ENCODE assay signal across 9 cellular contexts in the genomic region with DNA sequence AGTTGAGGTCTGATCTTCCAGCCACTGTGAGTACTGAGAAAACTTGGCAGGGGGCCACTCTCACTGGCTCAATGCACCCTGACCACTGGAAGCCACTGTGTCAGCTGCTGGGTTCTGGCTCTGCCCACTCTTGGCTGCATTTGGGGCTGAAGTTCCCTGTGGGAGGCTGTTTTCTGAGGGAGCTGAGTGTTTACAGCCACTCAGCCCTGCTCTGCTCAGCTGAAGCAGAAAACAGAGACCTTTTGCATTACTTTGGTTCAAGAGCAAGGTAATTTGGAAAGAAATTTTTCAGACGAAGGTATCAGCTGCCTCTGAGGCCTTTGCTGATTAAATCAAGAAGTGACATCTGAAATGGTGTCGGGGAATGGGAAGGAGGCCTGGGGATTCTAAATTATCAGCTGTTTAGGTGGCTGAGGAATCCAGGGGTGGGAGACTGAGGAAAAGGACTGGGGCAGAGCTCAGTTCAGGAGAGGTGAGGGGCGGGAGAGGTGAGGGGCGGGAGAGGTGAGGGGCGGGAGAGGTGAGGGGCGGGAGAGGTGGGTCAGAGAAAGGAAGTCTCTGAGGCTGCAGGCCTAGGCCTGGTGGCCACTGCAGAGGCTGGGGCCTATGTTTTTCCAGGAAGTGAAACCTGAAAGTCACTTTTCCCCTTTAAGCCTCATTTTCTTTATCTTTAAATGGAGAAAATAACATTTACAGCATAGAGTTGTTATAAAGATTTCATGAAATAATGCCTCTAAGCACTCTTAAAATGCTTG. TPM values are rescaled to one million over a fixed set of nuclear protein-coding genes. Genes with fewer than 3 reads are reported as not detected.
DNase-seq lines count a peak whose midpoint lies in the region; ATAC-seq and TF ChIP-seq lines count a peak whose summit lies in the region.
"Had no signal": no experiment of that assay in that cellular context is flagged by ENCODE, and none has a peak within 500 bp of the region (broad histone marks: within the 10 kb centered on the region; RNA-seq: fewer than 3 reads in every experiment).

A gene with protein sequence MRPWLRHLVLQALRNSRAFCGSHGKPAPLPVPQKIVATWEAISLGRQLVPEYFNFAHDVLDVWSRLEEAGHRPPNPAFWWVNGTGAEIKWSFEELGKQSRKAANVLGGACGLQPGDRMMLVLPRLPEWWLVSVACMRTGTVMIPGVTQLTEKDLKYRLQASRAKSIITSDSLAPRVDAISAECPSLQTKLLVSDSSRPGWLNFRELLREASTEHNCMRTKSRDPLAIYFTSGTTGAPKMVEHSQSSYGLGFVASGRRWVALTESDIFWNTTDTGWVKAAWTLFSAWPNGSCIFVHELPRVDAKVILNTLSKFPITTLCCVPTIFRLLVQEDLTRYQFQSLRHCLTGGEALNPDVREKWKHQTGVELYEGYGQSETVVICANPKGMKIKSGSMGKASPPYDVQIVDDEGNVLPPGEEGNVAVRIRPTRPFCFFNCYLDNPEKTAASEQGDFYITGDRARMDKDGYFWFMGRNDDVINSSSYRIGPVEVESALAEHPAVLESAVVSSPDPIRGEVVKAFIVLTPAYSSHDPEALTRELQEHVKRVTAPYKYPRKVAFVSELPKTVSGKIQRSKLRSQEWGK (plus strand): TSS at position 137 of the 755 bp plus-strand sequence. CDS start 1,951 bp downstream, outside the sequence.

- H3K27me3 Mint-ChIP-seq in activated B cell treated with CpG ODN at 0.5 μM for 24 hours (peaks cover 1% of the 10 kb centered on the region), immature natural killer cell (ENCODE audit: low read depth in 3 of 3) (peaks cover 0 to 3% (median 0%) of the 10 kb centered on the region in 3 donors)
- peaks cover 3% of the 10 kb centered on the region for H3K27me3 Mint-ChIP-seq in activated CD8-positive, alpha-beta T cell treated with anti-CD3 and anti-CD28 coated beads, Interleukin-2, amount 10 ng/mL, durations not matched to agents 7 days and 5 days (ENCODE audit: low read depth)

- TF ChIP-seq CTCF in activated B cell treated with CpG ODN at 0.5 μM for 24 hours (IDR thresholded peaks at IDR 0.05) = no peak

- intact Hi-C loops in activated B cell treated with CpG ODN at 0.5 μM for 24 hours (cut with micrococcal nuclease) = no loop called here

- no peaks in the 10 kb centered on the region for H3K36me3 ChIP-seq in mesodermal cell (ENCODE audit: control insufficient read depth, insufficient read depth, low read length)

- peaks cover 10% of the 10 kb centered on the region for H3K4me1 Mint-ChIP-seq in activated B cell treated with CpG ODN at 0.5 μM for 24 hours
- no peaks in the 10 kb centered on the region for H3K4me1 Mint-ChIP-seq in immature natural killer cell
- no peaks in the 10 kb centered on the region for H3K4me1 Mint-ChIP-seq in activated CD8-positive, alpha-beta T cell treated with anti-CD3 and anti-CD28 coated beads, Interleukin-2, amount 10 ng/mL, durations not matched to agents 7 days and 5 days (ENCODE audit: low read depth)

- no peaks in the 10 kb centered on the region for H3K9me3 ChIP-seq in mesodermal cell (ENCODE audit: control insufficient read depth, low read length)

- CTCF ChIA-PET in activated B cell treated with CpG ODN at 0.5 μM for 24 hours (lab: Charles Lee) = no interaction called here
- CTCF ChIA-PET in activated CD8-positive, alpha-beta T cell treated with anti-CD3 and anti-CD28 coated beads, Interleukin-2, amount 10 ng/mL, durations not matched to agents 7 days and 5 days (lab: Charles Lee) = no interaction called here

- H3K27ac ChIP-seq in mesodermal cell (ENCODE audit: low read depth, low read length, severe bottlenecking) = peak within 1 kb of the TSS; percentile 10
- H3K27ac ChIP-seq: C4-2B had no signal

- H3K36me3 Mint-ChIP-seq in activated B cell treated with CpG ODN at 0.5 μM for 24 hours (ENCODE audit: low read depth) (no peaks in the 10 kb centered on the region), immature natural killer cell (no peaks in the 10 kb centered on the region)
- H3K36me3 Mint-ChIP-seq in activated CD8-positive, alpha-beta T cell treated with anti-CD3 and anti-CD28 coated beads, Interleukin-2, amount 10 ng/mL, durations not matched to agents 7 days and 5 days (ENCODE audit: low read depth) = no peaks in the 10 kb centered on the region

- H3K9me3 Mint-ChIP-seq in activated B cell treated with CpG ODN at 0.5 μM for 24 hours (no peaks in the 10 kb centered on the region), immature natural killer cell (peaks cover 0 to 1% (median 0%) of the 10 kb centered on the region in 6 donors)
- no peaks in the 10 kb centered on the region for H3K9me3 Mint-ChIP-seq in activated CD8-positive, alpha-beta T cell treated with anti-CD3 and anti-CD28 coated beads, Interleukin-2, amount 10 ng/mL, durations not matched to agents 7 days and 5 days (ENCODE audit: insufficient read depth)

- WGBS in mesodermal cell (ENCODE audit: insufficient coverage in 2 of 2), 2 experiments = 79 to 83% methylated on average over 2 of the region's 6 CpGs

- H3K27ac Mint-ChIP-seq in activated B cell treated with CpG ODN at 0.5 μM for 24 hours (peak within 1 kb of the TSS; percentile 84), immature natural killer cell (no peak within 1 kb of the TSS)
- H3K27ac Mint-ChIP-seq in activated CD8-positive, alpha-beta T cell treated with anti-CD3 and anti-CD28 coated beads, Interleukin-2, amount 10 ng/mL, durations not matched to agents 7 days and 5 days = no peak within 1 kb of the TSS

- no peaks in the 10 kb centered on the region for H3K4me1 ChIP-seq in mesodermal cell (ENCODE audit: control insufficient read depth, insufficient read depth, low read length, poor library complexity, severe bottlenecking)

- POLR2A ChIA-PET in activated B cell treated with CpG ODN at 0.5 μM for 24 hours (lab: Charles Lee) = interaction anchor here (0.6 kb wide), 1 partner anchor 1199 kb away, joined by 3 read pairs; no protein-coding TSS in a partner anchor
- POLR2A ChIA-PET in activated CD8-positive, alpha-beta T cell treated with anti-CD3 and anti-CD28 coated beads, Interleukin-2, amount 10 ng/mL, durations not matched to agents 7 days and 5 days (lab: Charles Lee) = no interaction called here

- peak in 12 of 14 donors; percentile 3 to 66 (median 27) for DNase-seq in C1 segment of cervical spinal cord (lab: John Stamatoyannopoulos, UW)
- DNase-seq in activated B cell treated with CpG ODN at 0.5 μM for 24 hours = no peak
- DNase-seq in immature natural killer cell = no peak
- DNase-seq in SIG-M5 (lab: John Stamatoyannopoulos, UW) = no peak
- no peak for DNase-seq in activated CD8-positive, alpha-beta T cell treated with anti-CD3 and anti-CD28 coated beads, Interleukin-2, amount 10 ng/mL, durations not matched to agents 7 days and 5 days
- DNase-seq in NCI-H748 treated with DMSO at 0.1 percent for 48 hours (lab: John Stamatoyannopoulos, UW) = no peak

- ATAC-seq in HG02884 (IDR thresholded peaks at IDR 0.05; ENCODE audit: unreplicated experiment) (peak; percentile 32), activated B cell treated with CpG ODN at 0.5 μM for 24 hours (ENCODE audit: low read depth) (no peak)
- no peak for ATAC-seq in activated CD8-positive, alpha-beta T cell treated with anti-CD3 and anti-CD28 coated beads, Interleukin-2, amount 10 ng/mL, durations not matched to agents 7 days and 5 days

- H3K4me3 Mint-ChIP-seq in activated B cell treated with CpG ODN at 0.5 μM for 24 hours (no peak within 1 kb of the TSS), immature natural killer cell (no peak within 1 kb of the TSS)
- no peak within 1 kb of the TSS for H3K4me3 Mint-ChIP-seq in activated CD8-positive, alpha-beta T cell treated with anti-CD3 and anti-CD28 coated beads, Interleukin-2, amount 10 ng/mL, durations not matched to agents 7 days and 5 days

- no peak within 1 kb of the TSS for H3K4me3 ChIP-seq in mesodermal cell (ENCODE audit: extremely low read depth, insufficient read depth, low read length, poor library complexity, severe bottlenecking)

RNA-seq across cellular contexts. Expression of the gene that starts here (rescaled TPM):
- not detected in 2 replicates for total RNA-seq in activated B cell treated with CpG ODN at 0.5 μM for 24 hours
- not detected for polyA plus RNA-seq in mesodermal cell (2013, experiment 1 of 2)
- polyA plus RNA-seq in mesodermal cell (2013, experiment 2 of 2) = not detected
- not detected for polyA plus RNA-seq in immature natural killer cell
- not detected for total RNA-seq in activated CD8-positive, alpha-beta T cell treated with anti-CD3 and anti-CD28 coated beads, Interleukin-2, amount 10 ng/mL, durations not matched to agents 7 days and 5 days

Comparison
In these comparisons a context has a peak if more than half of its experiments do, and no peak if none do; other contexts are left out.
1. DNase-seq: peak in C1 segment of cervical spinal cord (12 of 14); none in activated B cell treated with CpG ODN at 0.5 μM for 24 hours (single experiment), immature natural killer cell (0 of 3), SIG-M5 (single experiment), activated CD8-positive, alpha-beta T cell treated with anti-CD3 and anti-CD28 coated beads, Interleukin-2, amount 10 ng/mL, durations not matched to agents 7 days and 5 days (single experiment) and NCI-H748 treated with DMSO at 0.1 percent for 48 hours (single experiment).